ENCODE assay signal across 8 cellular contexts in genomic region chr7:149873074-149873967, GRCh38. TPM values are rescaled to one million over a fixed set of nuclear protein-coding genes. Genes with fewer than 3 reads are reported as not detected.
DNase-seq lines count a peak whose midpoint lies in the region; ATAC-seq, FAIRE-seq and TF ChIP-seq lines count a peak whose summit lies in the region.

No MANE protein-coding gene starts in this region.

- peak; percentile 59 for TF ChIP-seq POLR2A in endothelial cell of umbilical vein (IDR thresholded peaks at IDR 0.05; ENCODE audit: low read depth, low read length)

- H3K9ac ChIP-seq in HUES6 (ENCODE audit: low read length) (peak overlapping the region; percentile 35), NT2/D1 (ENCODE audit: insufficient read length, low read depth) (peak overlapping the region; percentile 54), endothelial cell of umbilical vein (replicated peaks; ENCODE audit: extremely low read depth, insufficient read depth, low read length) (peak overlapping the region; percentile 84)

- ATAC-seq in GM21515 (IDR thresholded peaks at IDR 0.05; ENCODE audit: unreplicated experiment): peak; percentile 93

- H3K9me3 ChIP-seq in HUES6 (ENCODE audit: control insufficient read depth, insufficient read depth, low read depth, low read length) (no peaks in the 10 kb centered on the region), NT2/D1 (ENCODE audit: insufficient read depth, low read length) (no peaks in the 10 kb centered on the region), endothelial cell of umbilical vein (replicated peaks; ENCODE audit: control insufficient read depth, insufficient read depth, low read length) (no peaks in the 10 kb centered on the region)

- TF ChIP-seq CTCF in endothelial cell of umbilical vein (IDR thresholded peaks at IDR 0.05; ENCODE audit: extremely low read depth in 1 of 2, insufficient read depth in 1 of 2, low read depth in 1 of 2, low read length in 2 of 2): no peak

- no peaks in the 10 kb centered on the region for H3K36me3 ChIP-seq in HUES6 (ENCODE audit: control insufficient read depth, insufficient read depth, low read length)
- peaks cover 2% of the 10 kb centered on the region for H3K36me3 ChIP-seq in NT2/D1 (ENCODE audit: insufficient read depth, insufficient read length, low read length)
- H3K36me3 ChIP-seq in endothelial cell of umbilical vein (ENCODE audit: control insufficient read depth in 2 of 2, extremely low read depth in 1 of 2, insufficient read depth in 2 of 2, low read length in 2 of 2): no peaks in the 10 kb centered on the region

- intact Hi-C loops in endothelial cell of umbilical vein (cut with micrococcal nuclease): loop anchor here (1.0 to 5.0 kb wide), 2 partner anchors 35 to 96 kb away; partner anchors contain the start of gene ZNF862

- H3K27me3 ChIP-seq in HUES6 (ENCODE audit: control insufficient read depth, insufficient read depth, low read length) (peaks cover 31% of the 10 kb centered on the region), NT2/D1 (ENCODE audit: insufficient read depth, insufficient read length) (peaks cover 21% of the 10 kb centered on the region), endothelial cell of umbilical vein (ENCODE audit: control insufficient read depth in 2 of 2, insufficient read depth in 2 of 2, low read length in 2 of 2) (no peaks in the 10 kb centered on the region)

- TSS peak; percentile 72 for BruUV-seq in endothelial cell of umbilical vein (replicated peaks; lab: Mats Ljungman, UMichigan)

- H3K4me3 ChIP-seq in HUES6 (ENCODE audit: low read depth, low read length): peak overlapping the region; percentile 85
- peak overlapping the region; percentile 71 for H3K4me3 ChIP-seq in NT2/D1 (ENCODE audit: insufficient read length, low read depth)
- H3K4me3 ChIP-seq in endothelial cell of umbilical vein (replicated peaks in 1 of 3; ENCODE audit: insufficient read depth in 1 of 3, low read depth in 1 of 3, low read length in 3 of 3): peak overlapping the region; percentile 48 to 65 (median 65)

- H3K4me2 ChIP-seq in endothelial cell of umbilical vein (ENCODE audit: insufficient read depth, low read length): peak overlapping the region; percentile 77

- H3K9me1 ChIP-seq in endothelial cell of umbilical vein (replicated peaks; ENCODE audit: control insufficient read depth, extremely low read depth, insufficient read depth, low read length): no peaks in the 10 kb centered on the region

- DNase-seq in COR-L47 (lab: John Stamatoyannopoulos, UW) (peak; percentile 96), NT2/D1 (ENCODE audit: low read depth, low spot score) (peak; percentile 78), activated T-cell treated with anti-CD3 and anti-CD28 coated beads for 1 hour (ENCODE audit: low read depth) (peak; percentile 90), endothelial cell of umbilical vein (ENCODE audit: low read depth, low spot score) (peak; percentile 94), middle frontal gyrus (ENCODE audit: extremely low spot score, low spot score) (peak; percentile 95)
- DNase-seq in stimulated activated CD8-positive, alpha-beta memory T cell treated with anti-CD3 and anti-CD28 coated beads, Interleukin-15, amount 100 ng/mL, for 4 hours (ENCODE audit: low read depth in 2 of 2): peak; percentile 86 to 87

- peak; percentile 91 for FAIRE-seq in endothelial cell of umbilical vein (lab: Jason Lieb, UNC)

- H4K20me1 ChIP-seq in endothelial cell of umbilical vein (replicated peaks; ENCODE audit: control insufficient read depth, extremely low read depth, insufficient read depth, low read length): no peaks in the 10 kb centered on the region

- dilution Hi-C loops in endothelial cell of umbilical vein (cut with MboI; ENCODE audit: extremely low pct_ligation_motif_present, low sequenced_read_pairs): no loop called here

- CTCF ChIA-PET in endothelial cell of umbilical vein (lab: Charles Lee): no interaction called here

- H3K79me2 ChIP-seq in endothelial cell of umbilical vein (ENCODE audit: control insufficient read depth, insufficient read depth, low read length): no peaks in the 10 kb centered on the region

- POLR2A ChIA-PET in endothelial cell of umbilical vein (lab: Charles Lee): no interaction called here

- peak overlapping the region; percentile 94 for H2AFZ ChIP-seq in endothelial cell of umbilical vein (ENCODE audit: low read depth, low read length)

- peaks cover 14% of the 10 kb centered on the region for H3K4me1 ChIP-seq in HUES6 (ENCODE audit: control insufficient read depth, insufficient read depth, low read length)
- peaks cover 13% of the 10 kb centered on the region for H3K4me1 ChIP-seq in NT2/D1 (ENCODE audit: insufficient read depth, insufficient read length)
- peaks cover 13% of the 10 kb centered on the region for H3K4me1 ChIP-seq in endothelial cell of umbilical vein (ENCODE audit: control insufficient read depth, extremely low read depth, insufficient read depth, low read length)

- H3K27ac ChIP-seq in HUES6 (ENCODE audit: low read depth, low read length) (no peak overlapping the region), endothelial cell of umbilical vein (ENCODE audit: insufficient read depth, low read depth, low read length) (peak overlapping the region; percentile 68)

TF ChIP-seq in endothelial cell of umbilical vein, 7 proteins besides CTCF, POLR2A, EP300 and RAD21:
- no peak for TF ChIP-seq MYC (IDR thresholded peaks at IDR 0.05; ENCODE audit: low read depth, low read length)
- peak; percentile 54 for TF ChIP-seq POLR2AphosphoS5 (IDR thresholded peaks at IDR 0.05; ENCODE audit: insufficient read depth, low read depth, low read length)
- no peak for TF ChIP-seq GATA2 (IDR thresholded peaks at IDR 0.05; ENCODE audit: insufficient read depth, insufficient read length, low read depth, low read length)
- TF ChIP-seq MAX (IDR thresholded peaks at IDR 0.05; ENCODE audit: insufficient read depth, insufficient read length): no peak
- no peak for TF ChIP-seq JUN (IDR thresholded peaks at IDR 0.05; ENCODE audit: borderline replicate concordance, insufficient read depth, insufficient read length, low read depth)
- no peak for TF ChIP-seq FOS (IDR thresholded peaks at IDR 0.05; ENCODE audit: borderline replicate concordance, insufficient read depth, low read length)
TF ChIP-seq in endothelial cell of umbilical vein: peak in this region for 1.

RNA-seq across cellular contexts. Expression of gene ATP6V0E2, which starts 0.4 kb away (rescaled TPM):
- 21.5 and 27.8 TPM in 2 replicates for total RNA-seq in endothelial cell of umbilical vein
- 36.8 and 57.6 TPM in 2 replicates for polyA plus RNA-seq in endothelial cell of umbilical vein
- polyA plus RNA-seq in endothelial cell of umbilical vein (2011; cell fraction: cytosol; rRNA removed): 20.8 and 30.0 TPM in 2 replicates
- 14.0 and 15.1 TPM in 2 replicates for polyA plus RNA-seq in endothelial cell of umbilical vein (2011; cell fraction: nucleus; rRNA removed)
- 25.5 and 27.1 TPM in 2 replicates for polyA plus RNA-seq in endothelial cell of umbilical vein (2012)
- 9.7 and 10.2 TPM in 2 replicates for polyA minus RNA-seq in endothelial cell of umbilical vein
- 3.6 TPM for polyA minus RNA-seq in endothelial cell of umbilical vein (2011; cell fraction: cytosol; rRNA and poly(A)+ RNA removed)
- polyA minus RNA-seq in endothelial cell of umbilical vein (2011; cell fraction: nucleus; rRNA and poly(A)+ RNA removed): 2.7 TPM in 2 replicates

RNA-seq across cellular contexts. Expression of gene ZNF862, which starts 35.1 kb away (rescaled TPM):
- 7.2 and 14.7 TPM in 2 replicates for total RNA-seq in endothelial cell of umbilical vein
- polyA plus RNA-seq in endothelial cell of umbilical vein: 10.2 and 10.8 TPM in 2 replicates
- 5.4 and 7.7 TPM in 2 replicates for polyA plus RNA-seq in endothelial cell of umbilical vein (2011; cell fraction: cytosol; rRNA removed)
- polyA plus RNA-seq in endothelial cell of umbilical vein (2011; cell fraction: nucleus; rRNA removed): 63.7 and 69.7 TPM in 2 replicates
- polyA plus RNA-seq in endothelial cell of umbilical vein (2012): 5.1 and 7.8 TPM in 2 replicates
- 20.1 and 28.7 TPM in 2 replicates for polyA minus RNA-seq in endothelial cell of umbilical vein
- 0.51 TPM for polyA minus RNA-seq in endothelial cell of umbilical vein (2011; cell fraction: cytosol; rRNA and poly(A)+ RNA removed)
- 12.2 and 17.2 TPM in 2 replicates for polyA minus RNA-seq in endothelial cell of umbilical vein (2011; cell fraction: nucleus; rRNA and poly(A)+ RNA removed)
